ENCODE assay signal across 18 cellular contexts in the genomic region with DNA sequence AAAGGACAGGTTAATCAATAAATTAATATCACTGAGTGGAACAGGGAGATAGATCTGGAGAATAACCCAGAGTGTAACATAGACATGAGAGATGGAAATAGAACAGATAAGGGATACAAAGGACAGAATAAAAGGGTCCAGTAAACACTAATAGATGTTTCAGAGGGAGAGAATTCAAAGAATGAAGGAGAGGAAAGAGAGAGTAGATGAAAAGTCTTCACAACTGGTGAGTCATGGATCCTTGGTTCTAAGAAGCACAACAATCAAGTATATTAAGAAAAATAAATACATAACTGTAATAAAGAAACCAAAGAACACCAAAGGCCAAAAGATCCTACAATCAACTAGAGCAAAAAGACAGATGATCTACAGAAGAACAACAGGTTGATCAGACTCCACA.
"Had no signal": no experiment of that assay in that cellular context is flagged by ENCODE, and none has a peak within 500 bp of the region (broad histone marks: within the 10 kb centered on the region; RNA-seq: fewer than 3 reads in every experiment).

No MANE protein-coding gene starts in this region.

- DNase-seq: activated CD4-positive, alpha-beta memory T cell treated with anti-CD3 and anti-CD28 coated beads, Interleukin-2, amount 10 ng/mL, durations not matched to agents 7 days and 5 days; activated CD4-positive, alpha-beta T cell treated with anti-CD3 and anti-CD28 coated beads for 48 hours; activated effector memory CD4-positive, alpha-beta T cell treated with Interleukin-2 at 50 U/mL for 16 hours; activated naive CD4-positive, alpha-beta T cell treated with anti-CD3 and anti-CD28 coated beads, Interleukin-2, amount 10 ng/mL, durations not matched to agents 7 days and 5 days; activated naive CD8-positive, alpha-beta T cell treated with anti-CD3 and anti-CD28 coated beads, Interleukin-2, amount 50 U/mL, for 24 hours; activated T-cell treated with anti-CD3 and anti-CD28 coated beads, Interleukin-2, amount 50 U/mL, for 72 hours; esophagus squamous epithelium; head of caudate nucleus; hypothalamus; islet precursor cell; lower lobe of right lung; naive thymus-derived CD8-positive, alpha-beta T cell; stimulated activated CD4-positive, alpha-beta T cell treated with anti-CD3 and anti-CD28 coated beads, Interleukin-4, amount 100 ng/mL, for 24 hours; stimulated activated naive CD4-positive, alpha-beta T cell treated with Interleukin-2 at 50 U/mL for 16 hours; upper lobe of left lung had no signal

- ATAC-seq: activated naive CD8-positive, alpha-beta T cell treated with anti-CD3 and anti-CD28 coated beads, Interleukin-2, amount 50 U/mL, for 24 hours; activated T-cell treated with anti-CD3 and anti-CD28 coated beads, Interleukin-2, amount 50 U/mL, for 72 hours; gastroesophageal sphincter; left lobe of liver; lower lobe of right lung; naive thymus-derived CD8-positive, alpha-beta T cell had no signal

- FAIRE-seq: bronchial epithelial cell had no signal
